2 cellular contexts compared by ENCODE assay signal in genomic region chr10:63536678-63537077, GRCh38.
TF ChIP-seq lines count a peak whose summit lies in the region.

No MANE protein-coding gene starts in this region.

TF ChIP-seq in HepG2, 621 proteins besides CTCF, POLR2A, EP300 and RAD21:
- TF ChIP-seq, protein P1, sequence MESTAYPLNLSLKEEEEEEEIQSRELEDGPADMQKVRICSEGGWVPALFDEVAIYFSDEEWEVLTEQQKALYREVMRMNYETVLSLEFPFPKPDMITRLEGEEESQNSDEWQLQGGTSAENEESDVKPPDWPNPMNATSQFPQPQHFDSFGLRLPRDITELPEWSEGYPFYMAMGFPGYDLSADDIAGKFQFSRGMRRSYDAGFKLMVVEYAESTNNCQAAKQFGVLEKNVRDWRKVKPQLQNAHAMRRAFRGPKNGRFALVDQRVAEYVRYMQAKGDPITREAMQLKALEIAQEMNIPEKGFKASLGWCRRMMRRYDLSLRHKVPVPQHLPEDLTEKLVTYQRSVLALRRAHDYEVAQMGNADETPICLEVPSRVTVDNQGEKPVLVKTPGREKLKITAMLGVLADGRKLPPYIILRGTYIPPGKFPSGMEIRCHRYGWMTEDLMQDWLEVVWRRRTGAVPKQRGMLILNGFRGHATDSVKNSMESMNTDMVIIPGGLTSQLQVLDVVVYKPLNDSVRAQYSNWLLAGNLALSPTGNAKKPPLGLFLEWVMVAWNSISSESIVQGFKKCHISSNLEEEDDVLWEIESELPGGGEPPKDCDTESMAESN (CRISPR knock-in tag; conservative IDR thresholded peaks at IDR 0.05) = no peak
- TF ChIP-seq ZNF7 (CRISPR knock-in tag; IDR thresholded peaks at IDR 0.05) = peak; percentile 78; the same call in 1 of the 2 replicates
- TF ChIP-seq ZNF180 (CRISPR knock-in tag; IDR thresholded peaks at IDR 0.05; ENCODE audit: borderline replicate concordance, low read depth) = no peak
- no peak for TF ChIP-seq ZNF782 (CRISPR knock-in tag; IDR thresholded peaks at IDR 0.05; ENCODE audit: borderline replicate concordance)
- no peak for TF ChIP-seq TBX3 (IDR thresholded peaks at IDR 0.05; ENCODE audit: borderline replicate concordance)
- TF ChIP-seq ZNF253 (CRISPR knock-in tag; IDR thresholded peaks at IDR 0.05; ENCODE audit: borderline replicate concordance) = no peak
- TF ChIP-seq KLF16 (CRISPR knock-in tag; IDR thresholded peaks at IDR 0.05) = no peak

TF ChIP-seq in SK-N-SH, 30 proteins besides CTCF, POLR2A, EP300 and RAD21 (continued from another document):
- no peak for TF ChIP-seq FOXM1 (IDR thresholded peaks at IDR 0.05; ENCODE audit: low read depth)
